In the genomic region with DNA sequence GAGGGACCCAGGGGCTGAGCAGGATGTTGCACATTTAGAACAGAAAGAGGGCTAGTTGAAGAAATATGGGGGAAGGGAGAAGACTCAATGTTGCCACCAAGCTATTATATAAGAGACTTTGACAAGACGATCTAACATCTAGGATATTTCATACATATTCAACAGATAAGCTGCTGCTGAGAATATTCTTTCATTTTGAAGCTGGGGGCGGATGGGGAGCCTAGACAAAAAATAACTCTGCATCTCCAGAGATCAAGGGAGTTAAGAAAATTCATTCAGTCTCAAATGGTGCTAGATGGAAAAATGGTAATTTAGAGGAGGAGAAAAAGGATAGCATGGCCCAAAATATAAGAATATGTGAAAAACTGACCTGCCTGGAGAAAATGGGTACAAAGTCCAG, we compare ENCODE assay signal across 9 cellular contexts.
"Had no signal": no experiment of that assay in that cellular context is flagged by ENCODE, and none has a peak within 500 bp of the region (broad histone marks: within the 10 kb centered on the region; RNA-seq: fewer than 3 reads in every experiment).

No MANE protein-coding gene starts in this region.

- DNase-seq: GM23248, GOT3, H7, H9, HCEC 1CT, HFFc6 had no signal

- H3K27ac ChIP-seq: GM23248 had no signal

- H3K9me3 ChIP-seq: HAP-1 had no signal

- H3K4me2 ChIP-seq: GM23338 had no signal

- H3K36me3 ChIP-seq: HAP-1 had no signal

- H3K4me1 ChIP-seq: HAP-1 had no signal

- ATAC-seq: GM23338, HCT116 had no signal

- H3K4me3 ChIP-seq: GM23248, GM23338, HAP-1 had no signal

- H3K9ac ChIP-seq: GM23248 had no signal

- H2AFZ ChIP-seq: GM23248, GM23338 had no signal
